15 cellular contexts compared by ENCODE assay signal in genomic region chr17:81549826-81550225, GRCh38. TPM values are rescaled to one million over a fixed set of nuclear protein-coding genes. Genes with fewer than 3 reads are reported as not detected.
DNase-seq lines count a peak whose midpoint lies in the region; ATAC-seq and TF ChIP-seq lines count a peak whose summit lies in the region.
"Had no signal": no experiment of that assay in that cellular context is flagged by ENCODE, and none has a peak within 500 bp of the region (broad histone marks: within the 10 kb centered on the region; RNA-seq: fewer than 3 reads in every experiment).

No MANE protein-coding gene starts in this region.

- intact Hi-C loops in CD8-positive, alpha-beta T cell (cut with DNase I, micrococcal nuclease), result loop anchor here (5.0 to 10.0 kb wide), 2 partner anchors 115 to 298 kb away; partner anchors contain the start of genes CCDC137 (in 1 of the 2) and OXLD1 (in 1 of the 2)
- intact Hi-C loops in naive thymus-derived CD4-positive, alpha-beta T cell (cut with micrococcal nuclease), result loop anchor here (5.0 to 10.0 kb wide), 5 partner anchors 132 to 1288 kb away; partner anchors contain the start of genes ARL16 (in 1 of the 2), HGS (in 1 of the 2), MRPL12 (in 1 of the 2) and RNF213 (in 1 of the 2)

- no peak overlapping the region for H4K8ac ChIP-seq in H9 (replicated peaks; ENCODE audit: insufficient read length, low read depth, low read length)

- no peak overlapping the region for H3K14ac ChIP-seq in H9 (ENCODE audit: insufficient read depth, low read length)

- no peak overlapping the region for H2BK5ac ChIP-seq in H9 (ENCODE audit: insufficient read length, low read length)

- peaks cover 2% of the 10 kb centered on the region; the same call in 1 of the 2 replicates for H3K79me2 ChIP-seq in H9 (ENCODE audit: insufficient read depth, low read length)

- H3K18ac ChIP-seq in H9 (ENCODE audit: insufficient read length, low read depth, low read length), result no peak overlapping the region

- H3K27me3 Mint-ChIP-seq in CD8-positive, alpha-beta T cell (ENCODE audit: low read depth), result no peaks in the 10 kb centered on the region
- no peaks in the 10 kb centered on the region for H3K27me3 Mint-ChIP-seq in H9 (ENCODE audit: low read depth)
- H3K27me3 Mint-ChIP-seq in activated naive CD8-positive, alpha-beta T cell treated with anti-CD3 and anti-CD28 coated beads for 36 hours, result no peaks in the 10 kb centered on the region
- no peaks in the 10 kb centered on the region for H3K27me3 Mint-ChIP-seq in naive thymus-derived CD4-positive, alpha-beta T cell

- no peak overlapping the region for H3K56ac ChIP-seq in H9 (ENCODE audit: insufficient read length, low read depth, low read length)

- no peak for DNase-seq in CD8-positive, alpha-beta T cell
- DNase-seq in H9 (no peak), AG08396 (ENCODE audit: low spot score) (no peak)
- no peak for DNase-seq in activated naive CD8-positive, alpha-beta T cell treated with anti-CD3 and anti-CD28 coated beads for 36 hours
- DNase-seq in naive thymus-derived CD4-positive, alpha-beta T cell, result no peak
- DNase-seq: KBM-7; NCI-H1105 treated with DMSO at 0.1 percent for 48 hours; NCI-H226; stimulated activated CD4-positive, alpha-beta T cell treated with anti-CD3 and anti-CD28 coated beads, Interleukin-12 subunit alpha, Interleukin-12 subunit beta, amount 100 ng/mL, for 4 hours had no signal

- peaks cover 13% of the 10 kb centered on the region for H3K36me3 ChIP-seq in CD8-positive, alpha-beta T cell (ENCODE audit: insufficient read depth, low read length)
- peaks cover 0 to 48% (median 6%) of the 10 kb centered on the region in 3 experiments for H3K36me3 ChIP-seq in naive thymus-derived CD4-positive, alpha-beta T cell (ENCODE audit: control insufficient read depth in 2 of 3, insufficient read depth in 3 of 3, low read length in 3 of 3)

- peaks cover 5% of the 10 kb centered on the region for H3K79me1 ChIP-seq in H9 (ENCODE audit: insufficient read depth, low read depth, low read length, poor library complexity, severe bottlenecking)

- H4K91ac ChIP-seq in H9 (ENCODE audit: insufficient read length, low read depth, low read length), result no peak overlapping the region

- H3K27ac Mint-ChIP-seq in CD8-positive, alpha-beta T cell, result peak overlapping the region; percentile 18
- no peak overlapping the region; a peak in 1 of 7 replicates for H3K27ac Mint-ChIP-seq in H9
- peak overlapping the region; percentile 8 for H3K27ac Mint-ChIP-seq in activated naive CD8-positive, alpha-beta T cell treated with anti-CD3 and anti-CD28 coated beads for 36 hours
- peak overlapping the region in 3 of 9 donors; percentile 19 to 68 (median 62) for H3K27ac Mint-ChIP-seq in naive thymus-derived CD4-positive, alpha-beta T cell

- no peak overlapping the region for H2BK120ac ChIP-seq in H9 (ENCODE audit: low read depth, low read length, poor library complexity, severe bottlenecking)

- no peak overlapping the region for H2AFZ ChIP-seq in H9 (ENCODE audit: low read length)

- H3T11ph ChIP-seq in H9 (ENCODE audit: low read length), result no peak overlapping the region

- no peak for TF ChIP-seq CTCF in CD8-positive, alpha-beta T cell (IDR thresholded peaks at IDR 0.05)
- TF ChIP-seq CTCF in H9 (conservative IDR thresholded peaks at IDR 0.05), result no peak

- no peak overlapping the region for H3K4ac ChIP-seq in H9 (ENCODE audit: low read depth, low read length)

- no peak overlapping the region for H4K5ac ChIP-seq in H9 (ENCODE audit: insufficient read length, low read depth, low read length)

- WGBS in H9 (ENCODE audit: extremely low coverage, insufficient read length, low lambda C conversion rate), result no CpG with 5 or more reads among the region's 8 CpGs

- H3K23ac ChIP-seq in H9 (ENCODE audit: insufficient read length, low read depth, low read length), result no peak overlapping the region

- H3K4me1 Mint-ChIP-seq in CD8-positive, alpha-beta T cell (ENCODE audit: low read depth), result peaks cover 31% of the 10 kb centered on the region
- H3K4me1 Mint-ChIP-seq in H9, result peaks cover 16% of the 10 kb centered on the region in 2 experiments
- peaks cover 30% of the 10 kb centered on the region for H3K4me1 Mint-ChIP-seq in activated naive CD8-positive, alpha-beta T cell treated with anti-CD3 and anti-CD28 coated beads for 36 hours
- peaks cover 16 to 41% (median 36%) of the 10 kb centered on the region in 7 donors for H3K4me1 Mint-ChIP-seq in naive thymus-derived CD4-positive, alpha-beta T cell

- peak overlapping the region; percentile 59 for H3K4me3 Mint-ChIP-seq in CD8-positive, alpha-beta T cell
- peak overlapping the region; percentile 60 to 84; a peak in 4 of 5 replicates for H3K4me3 Mint-ChIP-seq in H9
- peak overlapping the region; percentile 56 for H3K4me3 Mint-ChIP-seq in activated naive CD8-positive, alpha-beta T cell treated with anti-CD3 and anti-CD28 coated beads for 36 hours
- H3K4me3 Mint-ChIP-seq in naive thymus-derived CD4-positive, alpha-beta T cell, result peak overlapping the region; percentile 37 to 93 (median 68)

- H3K4me3 ChIP-seq in CD8-positive, alpha-beta T cell (ENCODE audit: low read depth, low read length), result no peak overlapping the region
- no peak overlapping the region for H3K4me3 ChIP-seq in naive thymus-derived CD4-positive, alpha-beta T cell (ENCODE audit: low read length)
- H3K4me3 ChIP-seq: heart right ventricle, SJSA1 had no signal

- CTCF ChIA-PET in CD8-positive, alpha-beta T cell (lab: Charles Lee), result no interaction called here
- CTCF ChIA-PET in naive thymus-derived CD4-positive, alpha-beta T cell (lab: Charles Lee), result no interaction called here

- POLR2A ChIA-PET in CD8-positive, alpha-beta T cell (lab: Charles Lee), result no interaction called here
- POLR2A ChIA-PET in naive thymus-derived CD4-positive, alpha-beta T cell (lab: Charles Lee), result interaction anchor here (1.8 to 6.0 kb wide), 2 partner anchors 13 to 39 kb away, joined by 3 to 65 read pairs; partner anchors contain the start of gene ACTG1

- no peak overlapping the region for H3K4me2 ChIP-seq in H9 (ENCODE audit: insufficient read depth, insufficient read length, low read length)

- H3K9ac ChIP-seq in H9 (ENCODE audit: extremely low read depth, insufficient read length, low read length), result no peak overlapping the region

- no peak overlapping the region for H3K27ac ChIP-seq in CD8-positive, alpha-beta T cell (ENCODE audit: low read depth, low read length)
- H3K27ac ChIP-seq in H9 (ENCODE audit: insufficient read length, low read depth, low read length), result no peak overlapping the region
- H3K27ac ChIP-seq in naive thymus-derived CD4-positive, alpha-beta T cell (ENCODE audit: low read depth, low read length), result no peak overlapping the region
- H3K27ac ChIP-seq: heart right ventricle, SJSA1 had no signal

- H2BK15ac ChIP-seq in H9 (ENCODE audit: low read depth, low read length), result no peak overlapping the region

- ATAC-seq in CD8-positive, alpha-beta T cell, result no peak
- no peak for ATAC-seq in naive thymus-derived CD4-positive, alpha-beta T cell
- no peak for ATAC-seq in HG02840 (IDR thresholded peaks at IDR 0.05; ENCODE audit: low FRiP score, unreplicated experiment)
- ATAC-seq in GM18861 (IDR thresholded peaks at IDR 0.05; ENCODE audit: unreplicated experiment), result no peak
- ATAC-seq: HCT116, heart right ventricle had no signal

- no peaks in the 10 kb centered on the region for H3K27me3 ChIP-seq in CD8-positive, alpha-beta T cell (ENCODE audit: insufficient read depth, low read length)
- no peaks in the 10 kb centered on the region for H3K27me3 ChIP-seq in H9 (ENCODE audit: insufficient read depth, low read length)
- H3K27me3 ChIP-seq in naive thymus-derived CD4-positive, alpha-beta T cell (ENCODE audit: control insufficient read depth in 2 of 2, insufficient read depth in 2 of 2, low read length in 2 of 2), result no peaks in the 10 kb centered on the region
- H3K27me3 ChIP-seq: heart right ventricle, SJSA1 had no signal

- peaks cover 47% of the 10 kb centered on the region for H3K36me3 Mint-ChIP-seq in CD8-positive, alpha-beta T cell
- peaks cover 18 to 57% (median 46%) of the 10 kb centered on the region in 3 experiments; a peak in 6 of 7 replicates for H3K36me3 Mint-ChIP-seq in H9 (ENCODE audit: insufficient read depth in 1 of 3, low read depth in 3 of 3)
- H3K36me3 Mint-ChIP-seq in activated naive CD8-positive, alpha-beta T cell treated with anti-CD3 and anti-CD28 coated beads for 36 hours, result peaks cover 23% of the 10 kb centered on the region
- H3K36me3 Mint-ChIP-seq in naive thymus-derived CD4-positive, alpha-beta T cell, result peaks cover 0 to 16% (median 6%) of the 10 kb centered on the region in 5 donors

- H4K20me1 ChIP-seq in H9 (ENCODE audit: control insufficient read depth, insufficient read depth, insufficient read length), result no peaks in the 10 kb centered on the region

- no peaks in the 10 kb centered on the region for H3K9me3 ChIP-seq in CD8-positive, alpha-beta T cell (ENCODE audit: low read length)
- H3K9me3 ChIP-seq in H9 (ENCODE audit: control insufficient read depth, low read depth, low read length), result no peaks in the 10 kb centered on the region
- no peaks in the 10 kb centered on the region for H3K9me3 ChIP-seq in naive thymus-derived CD4-positive, alpha-beta T cell (ENCODE audit: control insufficient read depth in 2 of 3, low read length in 3 of 3)
- H3K9me3 ChIP-seq: heart right ventricle had no signal

- peaks cover 10% of the 10 kb centered on the region for H3K23me2 ChIP-seq in H9 (ENCODE audit: insufficient read length, low read depth, low read length, poor library complexity, severe bottlenecking)

- H3K9me3 Mint-ChIP-seq in CD8-positive, alpha-beta T cell, result no peaks in the 10 kb centered on the region
- H3K9me3 Mint-ChIP-seq in H9, result no peaks in the 10 kb centered on the region; a peak in 1 of 5 replicates
- H3K9me3 Mint-ChIP-seq in activated naive CD8-positive, alpha-beta T cell treated with anti-CD3 and anti-CD28 coated beads for 36 hours, result no peaks in the 10 kb centered on the region
- H3K9me3 Mint-ChIP-seq in naive thymus-derived CD4-positive, alpha-beta T cell, result no peaks in the 10 kb centered on the region

- no peak overlapping the region for H2AK5ac ChIP-seq in H9 (ENCODE audit: insufficient read length, low read length)

- peaks cover 21% of the 10 kb centered on the region for H3K4me1 ChIP-seq in CD8-positive, alpha-beta T cell (ENCODE audit: insufficient read depth, low read length)
- peaks cover 3% of the 10 kb centered on the region; the same call in 1 of the 2 replicates for H3K4me1 ChIP-seq in H9 (ENCODE audit: insufficient read depth, low read length)
- peaks cover 17% of the 10 kb centered on the region in 2 donors for H3K4me1 ChIP-seq in naive thymus-derived CD4-positive, alpha-beta T cell (ENCODE audit: control insufficient read depth in 2 of 2, insufficient read depth in 2 of 2, low read length in 2 of 2)

- H2BK12ac ChIP-seq in H9 (ENCODE audit: insufficient read length, low read depth, low read length), result no peak overlapping the region

- no peak overlapping the region for H2BK20ac ChIP-seq in H9 (ENCODE audit: low read depth, low read length, poor library complexity, severe bottlenecking)

RNA-seq across cellular contexts. Expression of gene FAAP100, which starts 2.3 kb away (rescaled TPM):
- 10 to 100 TPM; 21.7 to 23.5 TPM for total RNA-seq in CD8-positive, alpha-beta T cell
- 54.0 and 54.8 TPM in 2 replicates for total RNA-seq in H9 (2021)
- 10 to 100 TPM; 48.1 to 51.1 TPM for total RNA-seq in activated naive CD8-positive, alpha-beta T cell treated with anti-CD3 and anti-CD28 coated beads for 36 hours
- 10 to 100 TPM; 28.8 to 57.0 (median 43.6) TPM for total RNA-seq in naive thymus-derived CD4-positive, alpha-beta T cell
- polyA plus RNA-seq in naive thymus-derived CD4-positive, alpha-beta T cell, result 10 to 100 TPM in 1 of 2 donors, 1 to 10 TPM in 1; 9.0 to 20.1 TPM

RNA-seq across cellular contexts. Expression of gene FSCN2, which starts 21.6 kb away (rescaled TPM):
- total RNA-seq in CD8-positive, alpha-beta T cell, result under 1 TPM; 0.36 to 0.38 TPM
- total RNA-seq in H9 (2021), result 1.0 and 1.6 TPM in 2 replicates
- under 1 TPM; 0.29 to 0.36 TPM for total RNA-seq in activated naive CD8-positive, alpha-beta T cell treated with anti-CD3 and anti-CD28 coated beads for 36 hours
- 1 to 10 TPM in 2 of 5 experiments, under 1 TPM in 3; 0.56 to 1.6 (median 0.70) TPM for total RNA-seq in naive thymus-derived CD4-positive, alpha-beta T cell
- polyA plus RNA-seq in naive thymus-derived CD4-positive, alpha-beta T cell, result not detected
- polyA plus RNA-seq: CD14-positive monocyte had no signal

RNA-seq across cellular contexts. Expression of gene ACTG1, which starts 37.2 kb away (rescaled TPM):
- total RNA-seq in CD8-positive, alpha-beta T cell, result 1,000 to 10,000 TPM; 1,370 to 1,375 TPM
- 4,136 and 4,160 TPM in 2 replicates for total RNA-seq in H9 (2021)
- 1,000 to 10,000 TPM; 4,989 to 4,998 TPM for total RNA-seq in activated naive CD8-positive, alpha-beta T cell treated with anti-CD3 and anti-CD28 coated beads for 36 hours
- 1,000 to 10,000 TPM in 4 of 5 experiments, 100 to 1,000 TPM in 1; 971 to 4,639 (median 1,185) TPM for total RNA-seq in naive thymus-derived CD4-positive, alpha-beta T cell
- 1,000 to 10,000 TPM; 1,098 to 1,433 TPM for polyA plus RNA-seq in naive thymus-derived CD4-positive, alpha-beta T cell

Comparison
In these comparisons a context has a peak if more than half of its experiments do, and no peak if none do; other contexts are left out.
1. H3K27ac Mint-ChIP-seq: peak in CD8-positive, alpha-beta T cell (single experiment) and activated naive CD8-positive, alpha-beta T cell treated with anti-CD3 and anti-CD28 coated beads for 36 hours (single experiment); none in H9 (0 of 3).
2. Peak in every context shown above with its lines, with median percentiles within 50 percentile points of each other: H3K4me3 Mint-ChIP-seq.